20 cellular contexts compared by ENCODE assay signal in genomic region chr10:7400068-7400824, GRCh38.
"Had no signal": no experiment of that assay in that cellular context is flagged by ENCODE, and none has a peak within 500 bp of the region (broad histone marks: within the 10 kb centered on the region; RNA-seq: fewer than 3 reads in every experiment).

No MANE protein-coding gene starts in this region.

- ATAC-seq: foreskin keratinocyte; stimulated activated memory B cell treated with anti-CD40 and anti-IgM and Interleukin-4, amounts not matched to agents 10 μg/mL and 1 μg/mL and 100 μg/mL, for 72 hours had no signal

- H3K36me3 ChIP-seq: thyroid gland had no signal

- H3K4me3 ChIP-seq: lung, thyroid gland had no signal

- FAIRE-seq: urothelium cell line had no signal

- H3K27me3 ChIP-seq: foreskin keratinocyte, thyroid gland had no signal

- H3K4me3 Mint-ChIP-seq: activated CD4-positive, alpha-beta memory T cell treated with anti-CD3 and anti-CD28 coated beads for 36 hours; activated naive CD8-positive, alpha-beta T cell; brain; dendritic cell treated with granulocyte-macrophage colony-stimulating factor and Interleukin-4, amounts not matched to agents 40 ng/mL and 50 ng/mL, for 4 days; neural crest cell; stimulated activated memory B cell treated with anti-CD40 and anti-IgM and Interleukin-4, amounts not matched to agents 10 μg/mL and 1 μg/mL and 100 μg/mL, for 72 hours had no signal

- H3K9me3 ChIP-seq: thyroid gland had no signal

- H3K9me3 Mint-ChIP-seq: activated CD4-positive, alpha-beta memory T cell treated with anti-CD3 and anti-CD28 coated beads for 36 hours; brain; dendritic cell treated with granulocyte-macrophage colony-stimulating factor and Interleukin-4, amounts not matched to agents 40 ng/mL and 50 ng/mL, for 4 days; immature natural killer cell; neural crest cell; stimulated activated memory B cell treated with anti-CD40 and anti-IgM and Interleukin-4, amounts not matched to agents 10 μg/mL and 1 μg/mL and 100 μg/mL, for 72 hours had no signal

- DNase-seq: activated CD4-positive, alpha-beta memory T cell treated with anti-CD3 and anti-CD28 coated beads for 36 hours; activated CD4-positive, alpha-beta T cell treated with anti-CD3 and anti-CD28 coated beads for 1 hour; activated effector memory CD4-positive, alpha-beta T cell treated with anti-CD3 and anti-CD28 coated beads, Interleukin-2, amount 50 U/mL, for 16 hours; activated T-cell treated with anti-CD3 and anti-CD28 coated beads, Interleukin-2, amount 50 U/mL, for 48 hours; amniotic stem cell; cerebellar nuclear complex; effector memory CD4-positive, alpha-beta T cell; foreskin keratinocyte; immature natural killer cell; midbrain; T-helper 1 cell; thyroid gland had no signal

- H3K27ac ChIP-seq: foreskin keratinocyte, thyroid gland, VCaP had no signal

- H3K27me3 Mint-ChIP-seq: activated CD4-positive, alpha-beta memory T cell treated with anti-CD3 and anti-CD28 coated beads for 36 hours; activated naive CD8-positive, alpha-beta T cell; dendritic cell treated with granulocyte-macrophage colony-stimulating factor and Interleukin-4, amounts not matched to agents 40 ng/mL and 50 ng/mL, for 4 days; stimulated activated memory B cell treated with anti-CD40 and anti-IgM and Interleukin-4, amounts not matched to agents 10 μg/mL and 1 μg/mL and 100 μg/mL, for 72 hours had no signal

- H3K27ac Mint-ChIP-seq: activated CD4-positive, alpha-beta memory T cell treated with anti-CD3 and anti-CD28 coated beads for 36 hours; activated naive CD8-positive, alpha-beta T cell; dendritic cell treated with granulocyte-macrophage colony-stimulating factor and Interleukin-4, amounts not matched to agents 40 ng/mL and 50 ng/mL, for 4 days; stimulated activated memory B cell treated with anti-CD40 and anti-IgM and Interleukin-4, amounts not matched to agents 10 μg/mL and 1 μg/mL and 100 μg/mL, for 72 hours had no signal
